ENCODE assay signal across 1 cellular context in the genomic region with DNA sequence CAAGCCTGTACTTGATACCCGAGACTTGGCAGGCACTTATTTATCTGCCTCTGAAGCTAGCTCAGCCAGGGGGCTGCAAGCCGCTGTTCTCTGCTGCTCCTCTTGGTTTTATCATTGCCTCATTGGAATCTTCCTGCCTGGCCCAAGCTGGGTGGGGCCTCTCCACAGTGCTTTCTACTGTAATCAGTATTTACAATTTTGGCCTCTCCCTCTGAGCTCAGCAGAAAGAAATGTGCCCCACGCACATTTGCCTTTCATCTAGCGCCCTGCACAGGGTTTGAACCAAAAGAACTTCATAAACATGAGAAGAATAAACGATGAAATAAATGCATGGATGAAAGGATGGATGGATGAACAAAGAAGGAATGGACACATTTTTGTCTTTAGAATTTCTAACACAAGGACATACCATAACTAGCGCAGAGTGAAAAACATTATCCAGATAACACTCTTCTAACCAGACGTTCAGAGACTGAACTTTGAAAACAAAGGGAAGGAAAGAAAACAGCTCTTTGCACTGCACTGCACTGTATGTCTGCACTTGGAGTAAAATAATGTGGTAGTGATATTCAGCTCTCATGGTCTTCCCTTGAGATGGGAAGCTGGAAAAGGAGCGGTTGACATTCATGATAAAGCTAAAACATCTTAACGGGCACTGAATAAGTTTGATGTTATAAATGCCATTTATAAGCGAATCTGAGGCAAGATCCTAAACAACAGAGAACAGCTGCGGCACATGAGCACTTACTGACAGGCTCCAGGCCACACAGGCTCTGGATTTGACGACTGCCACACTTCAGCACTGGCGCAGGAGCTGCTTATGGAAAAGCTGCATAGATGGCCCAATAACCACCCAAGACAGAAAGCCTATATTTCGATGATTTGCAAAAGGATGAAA.
A peak's percentile ranks its signal among the peaks of the same experiment; 100 is the strongest.
TF ChIP-seq lines count a peak whose summit lies in the region.

No MANE protein-coding gene starts in this region.

TF ChIP-seq in HepG2, 621 proteins besides CTCF, POLR2A, EP300 and RAD21 (continued from another document):
- TF ChIP-seq, protein P1, sequence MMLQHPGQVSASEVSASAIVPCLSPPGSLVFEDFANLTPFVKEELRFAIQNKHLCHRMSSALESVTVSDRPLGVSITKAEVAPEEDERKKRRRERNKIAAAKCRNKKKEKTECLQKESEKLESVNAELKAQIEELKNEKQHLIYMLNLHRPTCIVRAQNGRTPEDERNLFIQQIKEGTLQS (CRISPR knock-in tag; IDR thresholded peaks at IDR 0.05) = peak; percentile 82
- peak; percentile 43; the same call in 1 of the 2 replicates for TF ChIP-seq RCOR2 (CRISPR knock-in tag; IDR thresholded peaks at IDR 0.05)
- TF ChIP-seq PITX1 (CRISPR knock-in tag; IDR thresholded peaks at IDR 0.05) = 0 out of 2 replicates have a peak, but pooled peaks have one; percentile 15
- no peak for TF ChIP-seq GPN1 (CRISPR knock-in tag; IDR thresholded peaks at IDR 0.05; ENCODE audit: borderline replicate concordance)
- TF ChIP-seq ZNF670 (CRISPR knock-in tag; IDR thresholded peaks at IDR 0.05; ENCODE audit: borderline replicate concordance) = no peak
- TF ChIP-seq, protein P2, sequence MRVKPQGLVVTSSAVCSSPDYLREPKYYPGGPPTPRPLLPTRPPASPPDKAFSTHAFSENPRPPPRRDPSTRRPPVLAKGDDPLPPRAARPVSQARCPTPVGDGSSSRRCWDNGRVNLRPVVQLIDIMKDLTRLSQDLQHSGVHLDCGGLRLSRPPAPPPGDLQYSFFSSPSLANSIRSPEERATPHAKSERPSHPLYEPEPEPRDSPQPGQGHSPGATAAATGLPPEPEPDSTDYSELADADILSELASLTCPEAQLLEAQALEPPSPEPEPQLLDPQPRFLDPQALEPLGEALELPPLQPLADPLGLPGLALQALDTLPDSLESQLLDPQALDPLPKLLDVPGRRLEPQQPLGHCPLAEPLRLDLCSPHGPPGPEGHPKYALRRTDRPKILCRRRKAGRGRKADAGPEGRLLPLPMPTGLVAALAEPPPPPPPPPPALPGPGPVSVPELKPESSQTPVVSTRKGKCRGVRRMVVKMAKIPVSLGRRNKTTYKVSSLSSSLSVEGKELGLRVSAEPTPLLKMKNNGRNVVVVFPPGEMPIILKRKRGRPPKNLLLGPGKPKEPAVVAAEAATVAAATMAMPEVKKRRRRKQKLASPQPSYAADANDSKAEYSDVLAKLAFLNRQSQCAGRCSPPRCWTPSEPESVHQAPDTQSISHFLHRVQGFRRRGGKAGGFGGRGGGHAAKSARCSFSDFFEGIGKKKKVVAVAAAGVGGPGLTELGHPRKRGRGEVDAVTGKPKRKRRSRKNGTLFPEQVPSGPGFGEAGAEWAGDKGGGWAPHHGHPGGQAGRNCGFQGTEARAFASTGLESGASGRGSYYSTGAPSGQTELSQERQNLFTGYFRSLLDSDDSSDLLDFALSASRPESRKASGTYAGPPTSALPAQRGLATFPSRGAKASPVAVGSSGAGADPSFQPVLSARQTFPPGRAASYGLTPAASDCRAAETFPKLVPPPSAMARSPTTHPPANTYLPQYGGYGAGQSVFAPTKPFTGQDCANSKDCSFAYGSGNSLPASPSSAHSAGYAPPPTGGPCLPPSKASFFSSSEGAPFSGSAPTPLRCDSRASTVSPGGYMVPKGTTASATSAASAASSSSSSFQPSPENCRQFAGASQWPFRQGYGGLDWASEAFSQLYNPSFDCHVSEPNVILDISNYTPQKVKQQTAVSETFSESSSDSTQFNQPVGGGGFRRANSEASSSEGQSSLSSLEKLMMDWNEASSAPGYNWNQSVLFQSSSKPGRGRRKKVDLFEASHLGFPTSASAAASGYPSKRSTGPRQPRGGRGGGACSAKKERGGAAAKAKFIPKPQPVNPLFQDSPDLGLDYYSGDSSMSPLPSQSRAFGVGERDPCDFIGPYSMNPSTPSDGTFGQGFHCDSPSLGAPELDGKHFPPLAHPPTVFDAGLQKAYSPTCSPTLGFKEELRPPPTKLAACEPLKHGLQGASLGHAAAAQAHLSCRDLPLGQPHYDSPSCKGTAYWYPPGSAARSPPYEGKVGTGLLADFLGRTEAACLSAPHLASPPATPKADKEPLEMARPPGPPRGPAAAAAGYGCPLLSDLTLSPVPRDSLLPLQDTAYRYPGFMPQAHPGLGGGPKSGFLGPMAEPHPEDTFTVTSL (CRISPR knock-in tag; IDR thresholded peaks at IDR 0.05; ENCODE audit: borderline replicate concordance) = 0 out of 2 replicates have a peak, but pooled peaks have one; percentile 48
- peak; percentile 71 for TF ChIP-seq ASH2L (IDR thresholded peaks at IDR 0.05; ENCODE audit: insufficient read length, low read depth, low read length)
- TF ChIP-seq ERF (CRISPR knock-in tag; IDR thresholded peaks at IDR 0.05) = 0 out of 2 replicates have a peak, but pooled peaks have one; percentile 17
- TF ChIP-seq, protein P3, sequence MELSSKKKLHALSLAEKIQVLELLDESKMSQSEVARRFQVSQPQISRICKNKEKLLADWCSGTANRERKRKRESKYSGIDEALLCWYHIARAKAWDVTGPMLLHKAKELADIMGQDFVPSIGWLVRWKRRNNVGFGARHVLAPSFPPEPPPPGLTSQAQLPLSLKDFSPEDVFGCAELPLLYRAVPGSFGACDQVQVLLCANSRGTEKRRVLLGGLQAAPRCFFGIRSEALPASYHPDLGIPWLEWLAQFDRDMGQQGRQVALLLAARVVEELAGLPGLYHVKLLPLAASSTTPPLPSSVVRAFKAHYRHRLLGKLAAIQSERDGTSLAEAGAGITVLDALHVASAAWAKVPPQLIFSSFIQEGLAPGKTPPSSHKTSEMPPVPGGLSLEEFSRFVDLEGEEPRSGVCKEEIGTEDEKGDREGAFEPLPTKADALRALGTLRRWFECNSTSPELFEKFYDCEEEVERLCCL (CRISPR knock-in tag; IDR thresholded peaks at IDR 0.05; ENCODE audit: borderline replicate concordance) = 0 out of 2 replicates have a peak, but pooled peaks have one; percentile 24
- peak; percentile 82 for TF ChIP-seq TCF7 (IDR thresholded peaks at IDR 0.05; ENCODE audit: low read depth)
- TF ChIP-seq MEIS2 (CRISPR knock-in tag; IDR thresholded peaks at IDR 0.05) = 0 out of 2 replicates have a peak, but pooled peaks have one; percentile 25
- TF ChIP-seq HDAC1 (CRISPR knock-in tag; IDR thresholded peaks at IDR 0.05) = peak; percentile 50
- peak; percentile 65; the same call in 1 of the 2 replicates for TF ChIP-seq ZNF7 (CRISPR knock-in tag; IDR thresholded peaks at IDR 0.05)
- peak; percentile 38; the same call in 1 of the 2 replicates for TF ChIP-seq ZNF614 (CRISPR knock-in tag; IDR thresholded peaks at IDR 0.05; ENCODE audit: borderline replicate concordance)
- no peak for TF ChIP-seq RARA (CRISPR knock-in tag; IDR thresholded peaks at IDR 0.05)
- TF ChIP-seq, protein P4, sequence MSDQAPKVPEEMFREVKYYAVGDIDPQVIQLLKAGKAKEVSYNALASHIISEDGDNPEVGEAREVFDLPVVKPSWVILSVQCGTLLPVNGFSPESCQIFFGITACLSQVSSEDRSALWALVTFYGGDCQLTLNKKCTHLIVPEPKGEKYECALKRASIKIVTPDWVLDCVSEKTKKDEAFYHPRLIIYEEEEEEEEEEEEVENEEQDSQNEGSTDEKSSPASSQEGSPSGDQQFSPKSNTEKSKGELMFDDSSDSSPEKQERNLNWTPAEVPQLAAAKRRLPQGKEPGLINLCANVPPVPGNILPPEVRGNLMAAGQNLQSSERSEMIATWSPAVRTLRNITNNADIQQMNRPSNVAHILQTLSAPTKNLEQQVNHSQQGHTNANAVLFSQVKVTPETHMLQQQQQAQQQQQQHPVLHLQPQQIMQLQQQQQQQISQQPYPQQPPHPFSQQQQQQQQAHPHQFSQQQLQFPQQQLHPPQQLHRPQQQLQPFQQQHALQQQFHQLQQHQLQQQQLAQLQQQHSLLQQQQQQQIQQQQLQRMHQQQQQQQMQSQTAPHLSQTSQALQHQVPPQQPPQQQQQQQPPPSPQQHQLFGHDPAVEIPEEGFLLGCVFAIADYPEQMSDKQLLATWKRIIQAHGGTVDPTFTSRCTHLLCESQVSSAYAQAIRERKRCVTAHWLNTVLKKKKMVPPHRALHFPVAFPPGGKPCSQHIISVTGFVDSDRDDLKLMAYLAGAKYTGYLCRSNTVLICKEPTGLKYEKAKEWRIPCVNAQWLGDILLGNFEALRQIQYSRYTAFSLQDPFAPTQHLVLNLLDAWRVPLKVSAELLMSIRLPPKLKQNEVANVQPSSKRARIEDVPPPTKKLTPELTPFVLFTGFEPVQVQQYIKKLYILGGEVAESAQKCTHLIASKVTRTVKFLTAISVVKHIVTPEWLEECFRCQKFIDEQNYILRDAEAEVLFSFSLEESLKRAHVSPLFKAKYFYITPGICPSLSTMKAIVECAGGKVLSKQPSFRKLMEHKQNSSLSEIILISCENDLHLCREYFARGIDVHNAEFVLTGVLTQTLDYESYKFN (CRISPR knock-in tag; conservative IDR thresholded peaks at IDR 0.05) = peak; percentile 55
- TF ChIP-seq HDAC2 (CRISPR knock-in tag; IDR thresholded peaks at IDR 0.05) = 0 out of 2 replicates have a peak, but pooled peaks have one; percentile 54
- TF ChIP-seq GATAD2A (CRISPR knock-in tag; IDR thresholded peaks at IDR 0.05) = peak; percentile 61; the same call in 1 of the 2 replicates
- TF ChIP-seq, protein P5, sequence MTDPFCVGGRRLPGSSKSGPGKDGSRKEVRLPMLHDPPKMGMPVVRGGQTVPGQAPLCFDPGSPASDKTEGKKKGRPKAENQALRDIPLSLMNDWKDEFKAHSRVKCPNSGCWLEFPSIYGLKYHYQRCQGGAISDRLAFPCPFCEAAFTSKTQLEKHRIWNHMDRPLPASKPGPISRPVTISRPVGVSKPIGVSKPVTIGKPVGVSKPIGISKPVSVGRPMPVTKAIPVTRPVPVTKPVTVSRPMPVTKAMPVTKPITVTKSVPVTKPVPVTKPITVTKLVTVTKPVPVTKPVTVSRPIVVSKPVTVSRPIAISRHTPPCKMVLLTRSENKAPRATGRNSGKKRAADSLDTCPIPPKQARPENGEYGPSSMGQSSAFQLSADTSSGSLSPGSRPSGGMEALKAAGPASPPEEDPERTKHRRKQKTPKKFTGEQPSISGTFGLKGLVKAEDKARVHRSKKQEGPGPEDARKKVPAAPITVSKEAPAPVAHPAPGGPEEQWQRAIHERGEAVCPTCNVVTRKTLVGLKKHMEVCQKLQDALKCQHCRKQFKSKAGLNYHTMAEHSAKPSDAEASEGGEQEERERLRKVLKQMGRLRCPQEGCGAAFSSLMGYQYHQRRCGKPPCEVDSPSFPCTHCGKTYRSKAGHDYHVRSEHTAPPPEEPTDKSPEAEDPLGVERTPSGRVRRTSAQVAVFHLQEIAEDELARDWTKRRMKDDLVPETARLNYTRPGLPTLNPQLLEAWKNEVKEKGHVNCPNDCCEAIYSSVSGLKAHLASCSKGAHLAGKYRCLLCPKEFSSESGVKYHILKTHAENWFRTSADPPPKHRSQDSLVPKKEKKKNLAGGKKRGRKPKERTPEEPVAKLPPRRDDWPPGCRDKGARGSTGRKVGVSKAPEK (CRISPR knock-in tag; IDR thresholded peaks at IDR 0.05; ENCODE audit: borderline replicate concordance) = no peak
